8 cellular contexts compared by ENCODE assay signal in the genomic region with DNA sequence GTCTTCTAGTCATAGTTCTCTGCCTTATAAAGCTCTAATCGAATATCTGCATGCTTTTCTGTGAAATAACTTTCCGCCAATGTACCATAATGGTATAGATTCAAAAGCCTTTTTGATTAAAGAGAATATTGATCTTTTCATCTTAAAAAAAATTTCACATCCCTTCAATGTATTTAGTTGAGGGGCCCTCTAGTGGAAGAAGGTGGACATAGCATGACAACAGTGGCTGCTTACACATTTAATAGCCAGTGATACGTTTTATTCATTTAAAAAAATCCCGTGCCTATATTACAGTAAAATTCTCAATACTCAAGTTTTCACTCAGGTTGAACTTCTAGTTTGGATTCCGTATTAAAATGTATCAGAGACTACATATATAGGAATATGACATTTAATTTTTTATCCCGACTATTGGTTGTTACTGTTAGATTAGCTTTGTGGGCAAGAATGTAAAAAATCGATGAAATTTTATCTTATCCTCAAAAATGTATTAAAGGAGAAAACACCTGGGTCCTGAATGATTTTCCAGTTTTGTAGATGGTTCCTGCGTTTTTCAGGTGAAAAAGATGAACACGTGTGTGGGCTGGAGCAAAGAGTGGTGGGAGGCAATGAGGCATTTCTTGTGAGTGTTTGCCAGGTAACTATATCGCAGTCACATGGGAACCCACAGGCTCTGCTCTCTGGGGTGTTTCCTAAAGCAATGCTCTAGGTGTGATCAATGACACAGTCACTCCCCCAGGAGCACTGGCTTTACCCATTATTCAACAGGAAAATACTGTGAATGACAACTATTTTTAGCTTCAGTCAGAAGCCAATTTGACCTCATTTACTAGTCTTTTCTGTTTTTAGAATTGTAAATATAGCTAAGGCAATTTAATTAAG. TPM values are rescaled to one million over a fixed set of nuclear protein-coding genes. Genes with fewer than 3 reads are reported as not detected.
DNase-seq lines count a peak whose midpoint lies in the region; ATAC-seq and TF ChIP-seq lines count a peak whose summit lies in the region.

No MANE protein-coding gene starts in this region.

- ATAC-seq in HG02981 (IDR thresholded peaks at IDR 0.05; ENCODE audit: unreplicated experiment) (peak; percentile 82), esophagus mucosa (no peak)

- peaks cover 1% of the 10 kb centered on the region for H3K27me3 Mint-ChIP-seq in endothelial cell (ENCODE audit: unreplicated experiment)

- no peaks in the 10 kb centered on the region for H3K4me1 ChIP-seq in osteoblast (ENCODE audit: insufficient read depth, low read length)

- H3K4me1 Mint-ChIP-seq in endothelial cell (ENCODE audit: unreplicated experiment), result no peaks in the 10 kb centered on the region

- no peaks in the 10 kb centered on the region for H3K36me3 ChIP-seq in osteoblast (ENCODE audit: insufficient read depth, low read length)

- TF ChIP-seq CTCF in GM10248 (IDR thresholded peaks at IDR 0.05; ENCODE audit: control extremely low read depth, extremely low read depth, low read depth, missing control alignments), result peak; percentile 72
- peak; percentile 85 for TF ChIP-seq CTCF in endothelial cell (IDR thresholded peaks at IDR 0.05; ENCODE audit: unreplicated experiment)
- TF ChIP-seq CTCF in osteoblast (IDR thresholded peaks at IDR 0.05; ENCODE audit: extremely low read depth, low read depth, low read length), result peak; percentile 83

- POLR2A ChIA-PET in GM10248 (lab: Yijun Ruan, JAX), result no interaction called here

- H3K4me3 ChIP-seq in osteoblast (ENCODE audit: insufficient read depth, low read length), result no peak overlapping the region

- no peaks in the 10 kb centered on the region for H3K36me3 Mint-ChIP-seq in endothelial cell (ENCODE audit: low read depth, unreplicated experiment)

- no peak overlapping the region for H3K27ac ChIP-seq in osteoblast (ENCODE audit: low read depth, low read length)

- no peak overlapping the region for H3K4me2 ChIP-seq in osteoblast (ENCODE audit: insufficient read depth, low read length)

- DNase-seq in AG08396 (ENCODE audit: low spot score), result peak; percentile 21
- peak; percentile 42 for DNase-seq in GM10248 (ENCODE audit: extremely low spot score)
- DNase-seq in RPMI8226, result peak; percentile 31
- DNase-seq in endothelial cell (ENCODE audit: low spot score), result peak; percentile 41
- peak; percentile 74 for DNase-seq in osteoblast (ENCODE audit: insufficient read length, low spot score, missing footprints)
- DNase-seq in NCI-H146 (lab: John Stamatoyannopoulos, UW), result no peak

- H3K27ac Mint-ChIP-seq in endothelial cell (ENCODE audit: unreplicated experiment), result no peak overlapping the region

- H3K79me2 ChIP-seq in osteoblast (ENCODE audit: insufficient read depth, low read length), result no peaks in the 10 kb centered on the region

- no peaks in the 10 kb centered on the region for H3K27me3 ChIP-seq in osteoblast (ENCODE audit: insufficient read depth, low read length)

- no peak overlapping the region for H3K4me3 Mint-ChIP-seq in endothelial cell (ENCODE audit: unreplicated experiment)

- H4K20me1 ChIP-seq in osteoblast (ENCODE audit: insufficient read depth, low read length), result no peaks in the 10 kb centered on the region

- H3K9me3 Mint-ChIP-seq in endothelial cell (ENCODE audit: unreplicated experiment), result no peaks in the 10 kb centered on the region

- CTCF ChIA-PET in GM10248 (lab: Yijun Ruan, JAX), result interaction anchor here (1.0 to 3.6 kb wide), 8 partner anchors 11 to 952 kb away, joined by 3 to 12 read pairs (median 4); no protein-coding TSS in a partner anchor

- no peak overlapping the region for H2AFZ ChIP-seq in osteoblast (ENCODE audit: low read length)

- H3K9me3 ChIP-seq in osteoblast (ENCODE audit: low read depth, low read length), result no peaks in the 10 kb centered on the region

RNA-seq across cellular contexts. Expression of gene PNLIP, which starts 24.1 kb away (rescaled TPM):
- total RNA-seq in endothelial cell (ENCODE audit: unreplicated experiment) (not detected), osteoblast (not detected in 2 replicates), esophagus mucosa (not detected)
